17 cellular contexts compared by ENCODE assay signal in genomic region chr6:11632795-11633511, GRCh38.
DNase-seq lines count a peak whose midpoint lies in the region; ATAC-seq and TF ChIP-seq lines count a peak whose summit lies in the region.
"Had no signal": no experiment of that assay in that cellular context is flagged by ENCODE, and none has a peak within 500 bp of the region (broad histone marks: within the 10 kb centered on the region; RNA-seq: fewer than 3 reads in every experiment).

No MANE protein-coding gene starts in this region.

- no peaks in the 10 kb centered on the region for H3K36me3 ChIP-seq in BLaER1 treated with 17β-estradiol and CSF1 and Interleukin-3, amounts not matched to agents 10 nM and 100 nM
- no peaks in the 10 kb centered on the region for H3K36me3 ChIP-seq in MG63
- H3K36me3 ChIP-seq in mucosa of descending colon (ENCODE audit: low read depth) = no peaks in the 10 kb centered on the region
- H3K36me3 ChIP-seq: adrenal gland had no signal

- peak; percentile 75 for DNase-seq in MG63
- peak; percentile 34 for DNase-seq in epithelial cell of prostate (ENCODE audit: low read depth, low spot score)
- DNase-seq in mucosa of descending colon = no peak
- no peak for DNase-seq in NCI-H1417 (lab: John Stamatoyannopoulos, UW)
- no peak for DNase-seq in NCI-H2107 treated with DMSO at 0.1 percent for 48 hours (lab: John Stamatoyannopoulos, UW; ENCODE audit: unreplicated experiment)
- DNase-seq: activated T-cell treated with anti-CD3 and anti-CD28 coated beads, Interleukin-2, amount 50 U/mL, for 24 hours; adrenal gland; CD4-positive, CD25-positive, alpha-beta regulatory T cell; effector CD4-positive, alpha-beta T cell; hippocampal formation; NCI-H187 treated with DMSO at 0.1 percent for 48 hours; NK-92 treated with Interleukin-12 subunit alpha and Interleukin-12 subunit beta, amount 100 ng/mL, for 24 hours; stimulated activated naive CD8-positive, alpha-beta T cell treated with anti-CD3 and anti-CD28 coated beads, Interleukin-15, Interleukin-2, amounts not matched to agents 100 U/mL and 50 U/mL, for 24 hours had no signal

- no peak overlapping the region for H3K9ac ChIP-seq in BLaER1 treated with 17β-estradiol and CSF1 and Interleukin-3, amounts not matched to agents 10 nM and 100 nM
- H3K9ac ChIP-seq: KMS-11 had no signal

- no peak overlapping the region for H3K4me3 ChIP-seq in BLaER1 treated with 17β-estradiol and CSF1 and Interleukin-3, amounts not matched to agents 10 nM and 100 nM
- H3K4me3 ChIP-seq in MG63 = no peak overlapping the region
- H3K4me3 ChIP-seq in mucosa of descending colon = no peak overlapping the region
- H3K4me3 ChIP-seq: adrenal gland had no signal

- H3K27ac ChIP-seq in BLaER1 treated with 17β-estradiol and CSF1 and Interleukin-3, amounts not matched to agents 10 nM and 100 nM = no peak overlapping the region
- H3K27ac ChIP-seq in epithelial cell of prostate = peak overlapping the region; percentile 69
- H3K27ac ChIP-seq: adrenal gland, KMS-11 had no signal

- intact Hi-C loops in mucosa of descending colon (cut with DNase I, micrococcal nuclease) = no loop called here

- H3K4me1 ChIP-seq in BLaER1 treated with 17β-estradiol and CSF1 and Interleukin-3, amounts not matched to agents 10 nM and 100 nM = peaks cover 8 to 52% (median 49%) of the 10 kb centered on the region in 10 experiments
- no peaks in the 10 kb centered on the region for H3K4me1 ChIP-seq in mucosa of descending colon (ENCODE audit: low read depth)
- H3K4me1 ChIP-seq: adrenal gland had no signal

- TF ChIP-seq CTCF in mucosa of descending colon (IDR thresholded peaks at IDR 0.05) = no peak

- peaks cover 0 to 8% (median 0%) of the 10 kb centered on the region in 11 experiments; a peak in 1 of 22 replicates for H3K27me3 ChIP-seq in BLaER1 treated with 17β-estradiol and CSF1 and Interleukin-3, amounts not matched to agents 10 nM and 100 nM
- H3K27me3 ChIP-seq in MG63 = no peaks in the 10 kb centered on the region

- peak; percentile 10 for ATAC-seq in mucosa of descending colon
- no peak for ATAC-seq in HG03442 (IDR thresholded peaks at IDR 0.05; ENCODE audit: unreplicated experiment)
- ATAC-seq in GM21528 (IDR thresholded peaks at IDR 0.05; ENCODE audit: low FRiP score, unreplicated experiment) = no peak
- ATAC-seq: stimulated activated naive CD8-positive, alpha-beta T cell treated with anti-CD3 and anti-CD28 coated beads, Interleukin-15, Interleukin-2, amounts not matched to agents 100 U/mL and 50 U/mL, for 24 hours had no signal

- H3K4me2 ChIP-seq in BLaER1 treated with 17β-estradiol and CSF1 and Interleukin-3, amounts not matched to agents 10 nM and 100 nM = peak overlapping the region in 9 of 11 experiments; percentile 41 to 90 (median 74); a peak in 14 of 22 replicates
- H3K4me2 ChIP-seq: KMS-11 had no signal

- H4K20me1 ChIP-seq in BLaER1 treated with 17β-estradiol and CSF1 and Interleukin-3, amounts not matched to agents 10 nM and 100 nM = no peaks in the 10 kb centered on the region

- H3K9me3 ChIP-seq in BLaER1 treated with 17β-estradiol and CSF1 and Interleukin-3, amounts not matched to agents 10 nM and 100 nM (replicated peaks in 1 of 11) = no peaks in the 10 kb centered on the region
- H3K9me3 ChIP-seq in MG63 = no peaks in the 10 kb centered on the region
- H3K9me3 ChIP-seq in mucosa of descending colon = no peaks in the 10 kb centered on the region
- H3K9me3 ChIP-seq: adrenal gland had no signal

Comparison
In these comparisons a context has a peak if more than half of its experiments do, and no peak if none do; other contexts are left out.
1. DNase-seq: peak in MG63 (single experiment) and epithelial cell of prostate (single experiment); none in mucosa of descending colon (0 of 3), NCI-H1417 (0 of 3) and NCI-H2107 treated with DMSO at 0.1 percent for 48 hours (single experiment).